In genomic region chrX:65522739-65523372, GRCh38 we compare ENCODE assay signal across 14 cellular contexts. TPM values are rescaled to one million over a fixed set of nuclear protein-coding genes. Genes with fewer than 3 reads are reported as not detected.
A peak's percentile ranks its signal among the peaks of the same experiment; 100 is the strongest.
DNase-seq lines count a peak whose midpoint lies in the region; ATAC-seq and TF ChIP-seq lines count a peak whose summit lies in the region.
"Had no signal": no experiment of that assay in that cellular context is flagged by ENCODE, and none has a peak within 500 bp of the region (broad histone marks: within the 10 kb centered on the region; RNA-seq: fewer than 3 reads in every experiment).

No MANE protein-coding gene starts in this region.

- POLR2A ChIA-PET in MCF 10A (lab: Yijun Ruan, JAX), result no interaction called here

- H3K27me3 Mint-ChIP-seq in MCF 10A (ENCODE audit: insufficient read depth, unreplicated experiment), result no peaks in the 10 kb centered on the region
- H3K27me3 Mint-ChIP-seq: activated CD4-positive, alpha-beta T cell treated with anti-CD3 and anti-CD28 coated beads, Interleukin-2, amount 10 ng/mL, durations not matched to agents 7 days and 5 days; stimulated activated naive CD8-positive, alpha-beta T cell treated with anti-CD3 and anti-CD28 coated beads, Interleukin-15, amount 100 ng/mL, for 72 hours had no signal

- H3K4me2 ChIP-seq in fibroblast of lung (ENCODE audit: extremely low read depth, insufficient read depth, low read length), result no peak overlapping the region

- H4K20me1 ChIP-seq in fibroblast of lung (ENCODE audit: control insufficient read depth, extremely low read depth, insufficient read depth, low read length), result no peaks in the 10 kb centered on the region

- H2AFZ ChIP-seq in fibroblast of lung (ENCODE audit: low read length), result no peak overlapping the region

- CTCF ChIA-PET in MCF 10A (lab: Yijun Ruan, JAX), result interaction anchor here (0.6 to 1.3 kb wide), 2 partner anchors 8 to 9 kb away, joined by 3 to 4 read pairs; no protein-coding TSS in a partner anchor

- peaks cover 23% of the 10 kb centered on the region for H3K36me3 Mint-ChIP-seq in MCF 10A (ENCODE audit: insufficient read depth, unreplicated experiment)

- H3K9me3 Mint-ChIP-seq in MCF 10A (ENCODE audit: unreplicated experiment), result peaks cover 22% of the 10 kb centered on the region
- H3K9me3 Mint-ChIP-seq: activated CD4-positive, alpha-beta T cell treated with anti-CD3 and anti-CD28 coated beads, Interleukin-2, amount 10 ng/mL, durations not matched to agents 7 days and 5 days; stimulated activated naive CD8-positive, alpha-beta T cell treated with anti-CD3 and anti-CD28 coated beads, Interleukin-15, amount 100 ng/mL, for 72 hours had no signal

- TF ChIP-seq POLR2A in breast epithelium (IDR thresholded peaks at IDR 0.05), result no peak

- H3K9ac ChIP-seq in fibroblast of lung (ENCODE audit: insufficient read depth, low read length), result no peak overlapping the region

- H3K27ac Mint-ChIP-seq in MCF 10A (ENCODE audit: low read depth, unreplicated experiment), result no peak overlapping the region
- H3K27ac Mint-ChIP-seq: activated CD4-positive, alpha-beta T cell treated with anti-CD3 and anti-CD28 coated beads, Interleukin-2, amount 10 ng/mL, durations not matched to agents 7 days and 5 days had no signal

- H3K4me3 ChIP-seq in breast epithelium, result no peak overlapping the region
- H3K4me3 ChIP-seq in fibroblast of lung (replicated peaks in 1 of 4; ENCODE audit: control extremely low read depth in 1 of 4, insufficient read depth in 1 of 4, low read depth in 3 of 4, low read length in 4 of 4), result no peak overlapping the region
- H3K4me3 ChIP-seq: skin epidermis, vagina had no signal

- BruUV-seq in MCF 10A (replicated peaks; lab: Mats Ljungman, UMichigan), result no TSS peak

- H3K36me3 ChIP-seq in breast epithelium, result no peaks in the 10 kb centered on the region
- peaks cover 4% of the 10 kb centered on the region for H3K36me3 ChIP-seq in fibroblast of lung (ENCODE audit: control insufficient read depth, insufficient read depth, low read length)

- peaks cover 7% of the 10 kb centered on the region for H3K4me1 Mint-ChIP-seq in MCF 10A (ENCODE audit: insufficient read depth, unreplicated experiment)
- H3K4me1 Mint-ChIP-seq: activated CD4-positive, alpha-beta T cell treated with anti-CD3 and anti-CD28 coated beads, Interleukin-2, amount 10 ng/mL, durations not matched to agents 7 days and 5 days had no signal

- H3K79me2 ChIP-seq in fibroblast of lung (ENCODE audit: control insufficient read depth, insufficient read depth, low read length), result no peaks in the 10 kb centered on the region

- H3K4me3 Mint-ChIP-seq in MCF 10A (ENCODE audit: unreplicated experiment), result no peak overlapping the region
- H3K4me3 Mint-ChIP-seq: activated CD4-positive, alpha-beta T cell treated with anti-CD3 and anti-CD28 coated beads, Interleukin-2, amount 10 ng/mL, durations not matched to agents 7 days and 5 days; stimulated activated naive CD8-positive, alpha-beta T cell treated with anti-CD3 and anti-CD28 coated beads, Interleukin-15, amount 100 ng/mL, for 72 hours had no signal

- DNase-seq in MCF 10A (ENCODE audit: unreplicated experiment) (peak; percentile 48), breast epithelium (ENCODE audit: low spot score in 2 of 2) (no peak), RKO (ENCODE audit: low spot score) (peak; percentile 28), fibroblast of lung (ENCODE audit: low read depth in 2 of 2) (peak; percentile 32 to 36), HuH-7.5 (ENCODE audit: low spot score) (no peak)
- no peak for DNase-seq in stimulated activated CD4-positive, alpha-beta T cell treated with anti-CD3 and anti-CD28 coated beads, Interleukin-4, amount 100 ng/mL, for 1 hour
- DNase-seq in stimulated activated CD4-positive, alpha-beta T cell treated with anti-CD3 and anti-CD28 coated beads, Interleukin-4, amount 100 ng/mL, for 4 hours, result no peak
- DNase-seq: activated CD4-positive, alpha-beta T cell treated with anti-CD3 and anti-CD28 coated beads, Interleukin-2, amount 10 ng/mL, durations not matched to agents 7 days and 5 days; effector CD4-positive, alpha-beta T cell; SHP77; stimulated activated naive CD8-positive, alpha-beta T cell treated with anti-CD3 and anti-CD28 coated beads, Interleukin-15, amount 100 ng/mL, for 72 hours had no signal

- H3K4me1 ChIP-seq in breast epithelium, result no peaks in the 10 kb centered on the region
- H3K4me1 ChIP-seq in fibroblast of lung (ENCODE audit: control insufficient read depth, extremely low read depth, insufficient read depth, low read length), result no peaks in the 10 kb centered on the region
- H3K4me1 ChIP-seq: vagina had no signal

- TF ChIP-seq CTCF in MCF 10A (IDR thresholded peaks at IDR 0.05; ENCODE audit: unreplicated experiment), result no peak
- no peak for TF ChIP-seq CTCF in breast epithelium (IDR thresholded peaks at IDR 0.05)
- no peak for TF ChIP-seq CTCF in fibroblast of lung (conservative IDR thresholded peaks at IDR 0.05 in 1 of 2, IDR thresholded peaks at IDR 0.05 in 1 of 2; ENCODE audit: low read depth in 1 of 2, low read length in 2 of 2)

- H3K27me3 ChIP-seq in breast epithelium (peaks cover 0 to 39% of the 10 kb centered on the region in 2 donors), fibroblast of lung (ENCODE audit: control insufficient read depth, insufficient read depth, low read length) (no peaks in the 10 kb centered on the region)
- H3K27me3 ChIP-seq: vagina had no signal

- no peak overlapping the region for H3K27ac ChIP-seq in breast epithelium
- peak overlapping the region; percentile 38 for H3K27ac ChIP-seq in fibroblast of lung (ENCODE audit: insufficient read depth, low read length)
- H3K27ac ChIP-seq: skin epidermis, vagina had no signal

- intact Hi-C loops in MCF 10A (cut with micrococcal nuclease) (no loop called here), breast epithelium (cut with DNase I; ENCODE audit: low total_unique reads) (no loop called here)

- no peaks in the 10 kb centered on the region for H3K9me3 ChIP-seq in breast epithelium
- no peaks in the 10 kb centered on the region for H3K9me3 ChIP-seq in fibroblast of lung (ENCODE audit: control insufficient read depth, insufficient read depth, low read depth, low read length)
- H3K9me3 ChIP-seq: vagina had no signal

- ATAC-seq in GM19023 (IDR thresholded peaks at IDR 0.05; ENCODE audit: unreplicated experiment), result no peak
- ATAC-seq: stimulated activated naive CD8-positive, alpha-beta T cell treated with anti-CD3 and anti-CD28 coated beads, Interleukin-15, amount 100 ng/mL, for 72 hours had no signal

RNA-seq across cellular contexts. Expression of gene LAS1L, which starts 11.7 kb away (rescaled TPM):
- total RNA-seq in MCF 10A (2022), result 42.2 and 49.8 TPM in 2 replicates
- 10 to 100 TPM; 26.9 to 35.4 (median 35.1) TPM for total RNA-seq in breast epithelium
- total RNA-seq in fibroblast of lung, result 11.9 and 14.4 TPM in 2 replicates
- polyA plus RNA-seq in fibroblast of lung, result 16.4 and 23.7 TPM in 2 replicates
- polyA plus RNA-seq in fibroblast of lung (2012), result 18.1 and 29.4 TPM in 2 replicates
- polyA minus RNA-seq in fibroblast of lung (ENCODE audit: low replicate concordance), result 19.8 and 21.1 TPM in 2 replicates

Comparison
In these comparisons a context has a peak if more than half of its experiments do, and no peak if none do; other contexts are left out.
1. DNase-seq: peak in MCF 10A (single experiment), RKO (single experiment) and fibroblast of lung (2 of 2); none in breast epithelium (0 of 2), stimulated activated CD4-positive, alpha-beta T cell treated with anti-CD3 and anti-CD28 coated beads, Interleukin-4, amount 100 ng/mL, for 1 hour (single experiment), stimulated activated CD4-positive, alpha-beta T cell treated with anti-CD3 and anti-CD28 coated beads, Interleukin-4, amount 100 ng/mL, for 4 hours (0 of 2) and HuH-7.5 (single experiment).